In the genomic region with DNA sequence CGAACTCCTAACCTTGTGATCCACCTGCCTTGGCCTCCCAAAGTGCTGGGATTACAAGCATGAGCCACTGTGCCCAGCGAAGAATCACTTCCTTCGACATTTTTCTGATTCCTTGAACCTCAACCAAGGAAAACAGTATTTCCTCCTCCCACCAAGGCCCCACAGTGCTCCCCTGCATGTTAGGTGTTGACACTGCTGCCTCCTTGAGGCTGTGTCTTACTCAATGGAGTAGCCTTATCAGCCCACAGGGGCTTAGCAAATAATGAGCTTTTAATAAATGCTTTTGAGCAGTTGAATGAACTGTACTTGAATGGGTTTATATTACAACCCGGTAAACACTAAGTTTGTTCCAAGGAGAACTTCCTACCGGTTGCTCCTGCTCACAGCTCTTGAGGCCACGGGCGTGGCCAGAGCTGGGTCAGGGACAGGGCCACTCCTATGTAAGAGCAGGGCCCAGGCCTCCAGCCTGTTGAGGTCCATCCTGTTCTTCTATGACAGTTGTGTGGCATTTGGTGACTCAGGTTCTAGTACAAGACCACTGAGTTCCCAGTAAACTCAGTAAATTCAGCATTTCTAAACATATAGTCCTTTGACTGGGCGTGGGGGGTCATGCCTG, we compare ENCODE assay signal across 13 cellular contexts. TPM values are rescaled to one million over a fixed set of nuclear protein-coding genes. Genes with fewer than 3 reads are reported as not detected.
A peak's percentile ranks its signal among the peaks of the same experiment; 100 is the strongest.
DNase-seq lines count a peak whose midpoint lies in the region; ATAC-seq and TF ChIP-seq lines count a peak whose summit lies in the region.
"Had no signal": no experiment of that assay in that cellular context is flagged by ENCODE, and none has a peak within 500 bp of the region (broad histone marks: within the 10 kb centered on the region; RNA-seq: fewer than 3 reads in every experiment).

No MANE protein-coding gene starts in this region.

- WGBS in mesendoderm (ENCODE audit: extremely low coverage, insufficient coverage, low lambda C conversion rate): no CpG with 5 or more reads among the region's 8 CpGs

- no peaks in the 10 kb centered on the region for H3K36me3 ChIP-seq in mesendoderm (ENCODE audit: control insufficient read depth, insufficient read depth, low read length)
- H3K36me3 ChIP-seq: ovary had no signal

- DNase-seq in GM03348 (ENCODE audit: low spot score) (peak; percentile 9), M059J (ENCODE audit: low read depth) (peak; percentile 42), mesendoderm (peak; percentile 44), midbrain (lab: John Stamatoyannopoulos, UW) (no peak), iPS-NIHi11 (ENCODE audit: low spot score) (no peak)
- no peak for DNase-seq in activated naive CD4-positive, alpha-beta T cell treated with anti-CD3 and anti-CD28 coated beads, Interleukin-2, amount 50 U/mL, for 72 hours (ENCODE audit: low spot score in 2 of 2)
- DNase-seq in activated CD4-positive, alpha-beta T cell treated with anti-CD3 and anti-CD28 coated beads, Interleukin-2, amount 50 U/mL, for 1 hour: no peak
- DNase-seq: activated CD8-positive, alpha-beta T cell treated with anti-CD3 and anti-CD28 coated beads for 36 hours; islet precursor cell; NCI-H446 treated with DMSO at 0.1 percent for 48 hours; ovary had no signal

- no peaks in the 10 kb centered on the region for H3K9me3 Mint-ChIP-seq in brain
- no peaks in the 10 kb centered on the region for H3K9me3 Mint-ChIP-seq in activated naive CD4-positive, alpha-beta T cell treated with anti-CD3 and anti-CD28 coated beads, Interleukin-2, amount 50 U/mL, for 72 hours
- H3K9me3 Mint-ChIP-seq: activated CD8-positive, alpha-beta T cell treated with anti-CD3 and anti-CD28 coated beads for 36 hours had no signal

- no peak overlapping the region for H3K4ac ChIP-seq in mesendoderm (ENCODE audit: low read depth, low read length)

- ATAC-seq in activated naive CD4-positive, alpha-beta T cell treated with anti-CD3 and anti-CD28 coated beads, Interleukin-2, amount 50 U/mL, for 72 hours: no peak
- ATAC-seq: activated CD8-positive, alpha-beta T cell treated with anti-CD3 and anti-CD28 coated beads for 36 hours had no signal

- H3K56ac ChIP-seq in mesendoderm (ENCODE audit: low read length): no peak overlapping the region

- H3K27me3 ChIP-seq in mesendoderm (ENCODE audit: insufficient read depth, low read length, poor library complexity): no peaks in the 10 kb centered on the region
- H3K27me3 ChIP-seq: ovary had no signal

- H3K4me2 ChIP-seq in mesendoderm (ENCODE audit: low read length): no peak overlapping the region

- H2BK15ac ChIP-seq in mesendoderm (replicated peaks; ENCODE audit: low read depth): no peak overlapping the region

- no peak overlapping the region for H3K23ac ChIP-seq in mesendoderm (ENCODE audit: low read length)

- peaks cover 87% of the 10 kb centered on the region for H3K4me1 Mint-ChIP-seq in brain

- no peak overlapping the region for H3K18ac ChIP-seq in mesendoderm (ENCODE audit: low read length)

- no peak overlapping the region for H2AK5ac ChIP-seq in mesendoderm (ENCODE audit: low read length)

- no peak overlapping the region for H2BK120ac ChIP-seq in mesendoderm (ENCODE audit: low read depth, low read length)

- H3K4me1 ChIP-seq in mesendoderm (ENCODE audit: control insufficient read depth, low read depth, low read length): no peaks in the 10 kb centered on the region

- no peaks in the 10 kb centered on the region for H3K79me2 ChIP-seq in mesendoderm (ENCODE audit: control insufficient read depth, insufficient read depth, low read length)

- no peak overlapping the region for H3K4me3 ChIP-seq in mesendoderm (ENCODE audit: low read length)
- H3K4me3 ChIP-seq: ovary had no signal

- no peaks in the 10 kb centered on the region for H3K27me3 Mint-ChIP-seq in brain
- H3K27me3 Mint-ChIP-seq: activated CD8-positive, alpha-beta T cell treated with anti-CD3 and anti-CD28 coated beads for 36 hours had no signal

- H3K79me1 ChIP-seq in mesendoderm (ENCODE audit: low read length): no peaks in the 10 kb centered on the region

- no peak overlapping the region for H3K4me3 Mint-ChIP-seq in brain
- H3K4me3 Mint-ChIP-seq: activated CD8-positive, alpha-beta T cell treated with anti-CD3 and anti-CD28 coated beads for 36 hours had no signal

- H3K36me3 Mint-ChIP-seq in brain: no peaks in the 10 kb centered on the region
- no peaks in the 10 kb centered on the region for H3K36me3 Mint-ChIP-seq in activated naive CD4-positive, alpha-beta T cell treated with anti-CD3 and anti-CD28 coated beads, Interleukin-2, amount 50 U/mL, for 72 hours

- peak overlapping the region; percentile 55 to 94 (median 75) for H3K27ac Mint-ChIP-seq in brain
- no peak overlapping the region for H3K27ac Mint-ChIP-seq in activated naive CD4-positive, alpha-beta T cell treated with anti-CD3 and anti-CD28 coated beads, Interleukin-2, amount 50 U/mL, for 72 hours
- H3K27ac Mint-ChIP-seq: activated CD8-positive, alpha-beta T cell treated with anti-CD3 and anti-CD28 coated beads for 36 hours had no signal

- TF ChIP-seq CTCF in brain (conservative IDR thresholded peaks at IDR 0.05): no peak

- H4K5ac ChIP-seq in mesendoderm (ENCODE audit: low read length): no peak overlapping the region

- no peak overlapping the region for H3K27ac ChIP-seq in mesendoderm (ENCODE audit: low read depth, low read length)
- H3K27ac ChIP-seq: epithelial cell of prostate, ovary had no signal

- H2BK5ac ChIP-seq in mesendoderm (ENCODE audit: low read length): no peak overlapping the region

- H4K8ac ChIP-seq in mesendoderm (ENCODE audit: low read depth, low read length): no peak overlapping the region

- H3K9ac ChIP-seq in mesendoderm (ENCODE audit: low read length): no peak overlapping the region

RNA-seq across cellular contexts. Expression of gene TUBA1A, which starts 36.8 kb away (rescaled TPM):
- 415 and 467 TPM in 2 replicates for total RNA-seq in M059J (2014; rRNA removed; shearing (Covaris generic))
- 7,715 TPM for polyA plus RNA-seq in brain (ENCODE audit: insufficient read depth, low read depth, low replicate concordance)
- polyA plus RNA-seq in mesendoderm (2013, experiment 1 of 2): 326 TPM
- 332 TPM for polyA plus RNA-seq in mesendoderm (2013, experiment 2 of 2)
- 100 to 1,000 TPM in 1 of 2 donors, 10 to 100 TPM in 1; 37.7 to 106 TPM for total RNA-seq in activated naive CD4-positive, alpha-beta T cell treated with anti-CD3 and anti-CD28 coated beads, Interleukin-2, amount 50 U/mL, for 72 hours

RNA-seq across cellular contexts. Expression of gene TUBA1C, which starts 39.2 kb away (rescaled TPM):
- total RNA-seq in M059J (2014; rRNA removed; shearing (Covaris generic)): 1,117 and 1,179 TPM in 2 replicates
- polyA plus RNA-seq in brain (ENCODE audit: insufficient read depth, low read depth, low replicate concordance): 189 TPM
- 1,199 TPM for polyA plus RNA-seq in mesendoderm (2013, experiment 1 of 2)
- polyA plus RNA-seq in mesendoderm (2013, experiment 2 of 2): 1,164 TPM
- 100 to 1,000 TPM; 260 to 263 TPM for total RNA-seq in activated naive CD4-positive, alpha-beta T cell treated with anti-CD3 and anti-CD28 coated beads, Interleukin-2, amount 50 U/mL, for 72 hours

Comparison
In these comparisons a context has a peak if more than half of its experiments do, and no peak if none do; other contexts are left out.
1. DNase-seq: peak in GM03348 (single experiment), M059J (single experiment) and mesendoderm (single experiment); none in activated naive CD4-positive, alpha-beta T cell treated with anti-CD3 and anti-CD28 coated beads, Interleukin-2, amount 50 U/mL, for 72 hours (0 of 2), midbrain (single experiment), activated CD4-positive, alpha-beta T cell treated with anti-CD3 and anti-CD28 coated beads, Interleukin-2, amount 50 U/mL, for 1 hour (single experiment) and iPS-NIHi11 (single experiment).
2. H3K27ac Mint-ChIP-seq: peak in brain (5 of 5); none in activated naive CD4-positive, alpha-beta T cell treated with anti-CD3 and anti-CD28 coated beads, Interleukin-2, amount 50 U/mL, for 72 hours (0 of 2).